8 cellular contexts compared by ENCODE assay signal in genomic region chr3:107752202-107752990, GRCh38.
DNase-seq lines count a peak whose midpoint lies in the region; ATAC-seq and TF ChIP-seq lines count a peak whose summit lies in the region.

No MANE protein-coding gene starts in this region.

- H3K79me2 ChIP-seq in OCI-LY1 (ENCODE audit: insufficient read depth, low read length) = no peaks in the 10 kb centered on the region

- TF ChIP-seq CTCF in AG04449 (IDR thresholded peaks at IDR 0.05; ENCODE audit: insufficient read depth, low read length, missing control alignments) (peak; percentile 47), OCI-LY1 (IDR thresholded peaks at IDR 0.05; ENCODE audit: low read length) (peak; percentile 74), fibroblast of mammary gland (conservative IDR thresholded peaks at IDR 0.05; ENCODE audit: control insufficient read depth, insufficient read depth, low read depth, low read length) (peak; percentile 75), tibial nerve (IDR thresholded peaks at IDR 0.05) (peak in 1 of 5 experiments; percentile 5)

- H3K4me1 ChIP-seq in OCI-LY1 (ENCODE audit: insufficient read depth, low read length, severe bottlenecking) = no peaks in the 10 kb centered on the region
- H3K4me1 ChIP-seq in tibial nerve = peaks cover 0 to 5% (median 0%) of the 10 kb centered on the region in 4 donors

- POLR2A ChIA-PET in AG04449 (lab: Yijun Ruan, JAX) = no interaction called here

- no peaks in the 10 kb centered on the region for H3F3A ChIP-seq in OCI-LY1 (ENCODE audit: insufficient read depth, low read length)

- ATAC-seq in GM21786 (IDR thresholded peaks at IDR 0.05; ENCODE audit: unreplicated experiment) = peak; percentile 61

- H4K20me1 ChIP-seq in OCI-LY1 (ENCODE audit: insufficient read depth, low read length) = no peaks in the 10 kb centered on the region

- no peak for DNase-seq in AG04449 (ENCODE audit: low read depth, low spot score)
- peak; percentile 57 for DNase-seq in fibroblast of mammary gland (ENCODE audit: low read depth)
- DNase-seq in stromal cell of bone marrow (ENCODE audit: low read depth) = peak; percentile 14
- DNase-seq in tibial nerve (ENCODE audit: low spot score in 2 of 2) = no peak
- DNase-seq in NCI-H345 (lab: John Stamatoyannopoulos, UW) = no peak
- no peak for DNase-seq in amygdala (lab: John Stamatoyannopoulos, UW)

- H3K36me3 ChIP-seq in OCI-LY1 (ENCODE audit: insufficient read depth, low read length) (peaks cover 16% of the 10 kb centered on the region; the same call in 1 of the 2 replicates), tibial nerve (peaks cover 0 to 9% (median 0%) of the 10 kb centered on the region in 3 donors)

- CTCF ChIA-PET in AG04449 (lab: Yijun Ruan, JAX) = interaction anchor here (0.7 to 7.2 kb wide), 32 partner anchors 8 to 774 kb away, joined by 3 to 68 read pairs (median 4); no protein-coding TSS in a partner anchor

- H2AFZ ChIP-seq in OCI-LY1 (ENCODE audit: low read length) = no peak overlapping the region

- no peaks in the 10 kb centered on the region for H3K9me2 ChIP-seq in OCI-LY1 (ENCODE audit: low read depth, low read length)

- TF ChIP-seq EP300 in tibial nerve (IDR thresholded peaks at IDR 0.05) = no peak

- H3K9ac ChIP-seq in OCI-LY1 (ENCODE audit: low read length) = no peak overlapping the region

- 84 to 88% methylated on average over 3 of the region's 3 CpGs for WGBS in tibial nerve, 2 donors

- H3K4me2 ChIP-seq in OCI-LY1 (ENCODE audit: low read length) = no peak overlapping the region

- TF ChIP-seq POLR2A in tibial nerve (IDR thresholded peaks at IDR 0.05) = no peak

- H3K4me3 ChIP-seq in AG04449 (ENCODE audit: low read depth, low read length) = no peak overlapping the region
- no peak overlapping the region for H3K4me3 ChIP-seq in OCI-LY1 (ENCODE audit: low read depth, low read length, poor library complexity, severe bottlenecking)
- H3K4me3 ChIP-seq in fibroblast of mammary gland (ENCODE audit: control insufficient read depth, low read depth, low read length) = no peak overlapping the region
- no peak overlapping the region for H3K4me3 ChIP-seq in tibial nerve

- no peak overlapping the region for H3K27ac ChIP-seq in OCI-LY1 (ENCODE audit: low read depth, low read length, poor library complexity, severe bottlenecking)
- H3K27ac ChIP-seq in tibial nerve = no peak overlapping the region

- no peaks in the 10 kb centered on the region for H3K9me3 ChIP-seq in OCI-LY1 (ENCODE audit: low read length)
- no peaks in the 10 kb centered on the region for H3K9me3 ChIP-seq in tibial nerve

- H3K27me3 ChIP-seq in OCI-LY1 (ENCODE audit: insufficient read depth, low read length) (no peaks in the 10 kb centered on the region), tibial nerve (no peaks in the 10 kb centered on the region)

Comparison
In these comparisons a context has a peak if more than half of its experiments do, and no peak if none do; other contexts are left out.
1. DNase-seq: peak in fibroblast of mammary gland (single experiment) and stromal cell of bone marrow (single experiment); none in AG04449 (single experiment), tibial nerve (0 of 2), NCI-H345 (single experiment) and amygdala (0 of 56).